2 cellular contexts compared by ENCODE assay signal in the genomic region with DNA sequence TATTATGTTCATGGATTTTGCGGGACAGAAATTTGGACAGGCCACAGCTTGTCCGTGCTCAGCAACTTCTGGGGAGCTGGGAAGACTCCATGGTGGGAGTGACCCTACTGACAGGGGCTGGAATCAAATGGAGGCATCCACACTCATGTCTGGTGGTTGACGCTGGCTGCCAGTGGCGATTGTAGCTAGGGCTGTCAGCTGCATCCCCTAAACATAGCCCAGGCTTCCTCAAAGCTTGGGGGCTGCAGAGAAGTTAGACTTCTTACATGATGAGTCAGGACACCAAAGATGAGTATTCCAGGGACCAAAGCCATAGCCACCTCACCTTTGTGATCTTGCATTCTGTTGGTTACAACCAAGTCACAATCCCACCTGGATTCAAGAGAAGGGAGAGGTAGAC.
TF ChIP-seq lines count a peak whose summit lies in the region.

No MANE protein-coding gene starts in this region.

TF ChIP-seq in liver, 16 proteins besides CTCF, POLR2A, EP300 and RAD21:
- no peak for TF ChIP-seq NR2F2 (IDR thresholded peaks at IDR 0.05)
- no peak for TF ChIP-seq EGR1 (IDR thresholded peaks at IDR 0.05; ENCODE audit: low read depth in 2 of 2)
- no peak for TF ChIP-seq ZBTB33 (IDR thresholded peaks at IDR 0.05)
- no peak for TF ChIP-seq SP1 (IDR thresholded peaks at IDR 0.05)
- no peak for TF ChIP-seq YY1 (IDR thresholded peaks at IDR 0.05)
- no peak for TF ChIP-seq GABPA (IDR thresholded peaks at IDR 0.05 in 1 of 2, conservative IDR thresholded peaks at IDR 0.05 in 1 of 2)
- no peak for TF ChIP-seq FOXA1 (IDR thresholded peaks at IDR 0.05)
- TF ChIP-seq, protein P1, sequence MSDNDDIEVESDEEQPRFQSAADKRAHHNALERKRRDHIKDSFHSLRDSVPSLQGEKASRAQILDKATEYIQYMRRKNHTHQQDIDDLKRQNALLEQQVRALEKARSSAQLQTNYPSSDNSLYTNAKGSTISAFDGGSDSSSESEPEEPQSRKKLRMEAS (IDR thresholded peaks at IDR 0.05): no peak
- TF ChIP-seq TAF1 (conservative IDR thresholded peaks at IDR 0.05): no peak

TF ChIP-seq in HepG2, 621 proteins besides CTCF, POLR2A, EP300 and RAD21:
- TF ChIP-seq TBX3 (IDR thresholded peaks at IDR 0.05; ENCODE audit: borderline replicate concordance) (no peak), ZNF792 (CRISPR knock-in tag; IDR thresholded peaks at IDR 0.05) (no peak), FOXK1 (CRISPR knock-in tag; IDR thresholded peaks at IDR 0.05; ENCODE audit: borderline replicate concordance, low read depth) (no peak), ETS1 (CRISPR knock-in tag; IDR thresholded peaks at IDR 0.05) (no peak), CBX2 (IDR thresholded peaks at IDR 0.05; ENCODE audit: low read depth, low read length) (no peak), CBX2 (CRISPR knock-in tag; IDR thresholded peaks at IDR 0.05; ENCODE audit: low read depth) (no peak), TBL1XR1 (IDR thresholded peaks at IDR 0.05; ENCODE audit: borderline replicate concordance, low read length, partially characterized antibody) (no peak), TSC22D2 (CRISPR knock-in tag; IDR thresholded peaks at IDR 0.05; ENCODE audit: borderline replicate concordance) (no peak), CENPBD1 (CRISPR knock-in tag; IDR thresholded peaks at IDR 0.05; ENCODE audit: borderline replicate concordance, low read depth) (no peak), HES4 (CRISPR knock-in tag; IDR thresholded peaks at IDR 0.05; ENCODE audit: borderline replicate concordance) (no peak)
